ENCODE assay signal across 12 cellular contexts in the genomic region with DNA sequence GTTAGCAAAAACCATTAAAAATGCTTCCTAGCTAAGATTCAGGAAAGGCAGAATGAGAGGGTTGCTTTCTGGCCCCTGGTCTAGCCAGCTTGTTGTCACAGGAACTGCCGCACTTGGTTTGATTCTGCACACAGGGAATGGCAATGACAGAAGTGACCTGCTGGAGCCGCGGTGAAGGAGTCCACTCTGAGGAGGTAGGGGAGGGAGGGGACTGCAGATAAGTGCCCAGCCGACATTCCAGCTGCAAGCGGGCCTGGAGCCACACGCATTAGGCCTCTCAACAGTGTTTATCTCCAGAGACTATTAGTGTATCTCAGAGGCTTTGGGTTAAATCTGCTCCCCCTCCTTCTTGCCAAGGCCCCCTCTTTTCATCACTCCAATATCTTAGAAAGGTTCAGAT. TPM values are rescaled to one million over a fixed set of nuclear protein-coding genes. Genes with fewer than 3 reads are reported as not detected.
DNase-seq lines count a peak whose midpoint lies in the region; ATAC-seq and TF ChIP-seq lines count a peak whose summit lies in the region.
"Had no signal": no experiment of that assay in that cellular context is flagged by ENCODE, and none has a peak within 500 bp of the region (broad histone marks: within the 10 kb centered on the region; RNA-seq: fewer than 3 reads in every experiment).

No MANE protein-coding gene starts in this region.

- peaks cover 83% of the 10 kb centered on the region for H3K4me1 Mint-ChIP-seq in central memory CD8-positive, alpha-beta T cell
- H3K4me1 Mint-ChIP-seq in natural killer cell, result peaks cover 89 to 92% of the 10 kb centered on the region in 2 donors

- peak; percentile 1 for DNase-seq in DMS79 treated with DMSO at 0.1 percent for 48 hours (lab: John Stamatoyannopoulos, UW)
- DNase-seq in DMS79 (lab: John Stamatoyannopoulos, UW), result no peak
- DNase-seq in NCI-H1105 (lab: John Stamatoyannopoulos, UW), result peak; percentile 10
- DNase-seq in central memory CD8-positive, alpha-beta T cell (ENCODE audit: low spot score in 2 of 2), result no peak
- no peak for DNase-seq in natural killer cell
- no peak for DNase-seq in NOMO-1 treated with dmso at 0.1 percent for 144 hours (lab: John Stamatoyannopoulos, UW; ENCODE audit: unreplicated experiment)
- DNase-seq in NCI-H187 treated with DMSO at 0.1 percent for 48 hours (lab: John Stamatoyannopoulos, UW), result no peak
- DNase-seq in occipital lobe (lab: John Stamatoyannopoulos, UW), result no peak
- DNase-seq: NCI-H2171 had no signal

- no peaks in the 10 kb centered on the region for H3K27me3 Mint-ChIP-seq in central memory CD8-positive, alpha-beta T cell
- no peaks in the 10 kb centered on the region for H3K27me3 Mint-ChIP-seq in natural killer cell (ENCODE audit: low read depth in 2 of 2)

- intact Hi-C loops in natural killer cell (cut with micrococcal nuclease), result loop anchor here (5.0 kb wide), 1 partner anchor 266 kb away; no protein-coding TSS in a partner anchor

- H3K4me3 Mint-ChIP-seq in central memory CD8-positive, alpha-beta T cell, result peak overlapping the region; percentile 43
- H3K4me3 Mint-ChIP-seq in natural killer cell, result peak overlapping the region; percentile 84

- no peak for TF ChIP-seq CTCF in natural killer cell (IDR thresholded peaks at IDR 0.05)

- H3K27ac Mint-ChIP-seq in central memory CD8-positive, alpha-beta T cell (ENCODE audit: low read depth), result peak overlapping the region; percentile 35
- H3K27ac Mint-ChIP-seq in natural killer cell, result peak overlapping the region; percentile 91 to 92

- H3K36me3 Mint-ChIP-seq in central memory CD8-positive, alpha-beta T cell (ENCODE audit: insufficient read depth), result peaks cover 5% of the 10 kb centered on the region
- H3K36me3 Mint-ChIP-seq in natural killer cell, result no peaks in the 10 kb centered on the region

- no peaks in the 10 kb centered on the region for H3K9me3 Mint-ChIP-seq in central memory CD8-positive, alpha-beta T cell
- H3K9me3 Mint-ChIP-seq in natural killer cell, result no peaks in the 10 kb centered on the region

- ATAC-seq in central memory CD8-positive, alpha-beta T cell (replicated peaks; ENCODE audit: extremely low read depth, poor library complexity, severe bottlenecking), result no peak
- ATAC-seq in natural killer cell, result no peak

RNA-seq across cellular contexts. Expression of a gene that starts 38.6 kb away (rescaled TPM):
- not detected for total RNA-seq in natural killer cell
- total RNA-seq in occipital lobe, result not detected
- total RNA-seq: A172, fibroblast of lung, kidney epithelial cell had no signal

Comparison
In these comparisons a context has a peak if more than half of its experiments do, and no peak if none do; other contexts are left out.
1. DNase-seq: peak in DMS79 treated with DMSO at 0.1 percent for 48 hours (single experiment) and NCI-H1105 (single experiment); none in DMS79 (single experiment), central memory CD8-positive, alpha-beta T cell (0 of 2), natural killer cell (single experiment), NOMO-1 treated with dmso at 0.1 percent for 144 hours (single experiment), NCI-H187 treated with DMSO at 0.1 percent for 48 hours (single experiment) and occipital lobe (single experiment).